Comparison of ENCODE assay signal across 9 cellular contexts in the genomic region with DNA sequence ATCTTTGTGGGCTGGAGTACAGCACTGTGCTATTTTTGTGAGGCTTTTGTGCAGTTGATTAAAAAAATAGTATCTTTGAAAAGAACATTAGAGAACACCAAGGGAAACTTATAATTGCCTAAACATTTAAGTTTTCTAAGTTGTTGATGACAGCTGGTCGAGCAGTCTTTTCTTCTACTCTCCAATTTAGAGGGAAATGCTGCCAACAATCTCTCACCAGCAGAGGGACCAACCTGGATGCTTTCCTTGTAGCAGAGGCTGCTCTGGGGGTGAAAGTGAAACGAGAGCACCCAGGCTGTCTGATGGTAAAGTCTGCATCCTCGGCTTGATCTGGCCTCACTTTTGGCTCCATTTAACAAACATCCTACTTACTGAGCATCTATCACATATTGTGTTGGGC.
DNase-seq lines count a peak whose midpoint lies in the region; ATAC-seq, FAIRE-seq and TF ChIP-seq lines count a peak whose summit lies in the region.
"Had no signal": no experiment of that assay in that cellular context is flagged by ENCODE, and none has a peak within 500 bp of the region (broad histone marks: within the 10 kb centered on the region; RNA-seq: fewer than 3 reads in every experiment).

No MANE protein-coding gene starts in this region.

- no peak overlapping the region for H3K4me3 ChIP-seq in esophagus muscularis mucosa

- DNase-seq in H54 (ENCODE audit: insufficient read length, low spot score) (no peak), NCI-H1105 (lab: John Stamatoyannopoulos, UW) (peak; percentile 6), glutamatergic neuron (peak; percentile 19), esophagus muscularis mucosa (ENCODE audit: extremely low spot score) (no peak), chondrocyte (ENCODE audit: low spot score) (no peak), epidermal melanocyte (ENCODE audit: insufficient read length, low spot score) (no peak), HFFc6 (no peak)

- no peaks in the 10 kb centered on the region for H3K27me3 ChIP-seq in esophagus muscularis mucosa

- H3K9me3 Mint-ChIP-seq in glutamatergic neuron (ENCODE audit: unreplicated experiment) (no peaks in the 10 kb centered on the region), chondrocyte (ENCODE audit: low read depth) (no peaks in the 10 kb centered on the region), HFFc6 (peaks cover 47% of the 10 kb centered on the region)

- TF ChIP-seq CTCF in glutamatergic neuron (IDR thresholded peaks at IDR 0.05; ENCODE audit: partially characterized antibody, unreplicated experiment) (no peak), esophagus muscularis mucosa (IDR thresholded peaks at IDR 0.05) (no peak), chondrocyte (IDR thresholded peaks at IDR 0.05) (no peak), HFFc6 (IDR thresholded peaks at IDR 0.05) (no peak)

- peak; percentile 75 for ATAC-seq in GM18517 (IDR thresholded peaks at IDR 0.05; ENCODE audit: unreplicated experiment)

- H3K27me3 Mint-ChIP-seq in glutamatergic neuron (ENCODE audit: unreplicated experiment) = peaks cover 2% of the 10 kb centered on the region
- peaks cover 2% of the 10 kb centered on the region for H3K27me3 Mint-ChIP-seq in chondrocyte (ENCODE audit: low read depth)
- no peaks in the 10 kb centered on the region for H3K27me3 Mint-ChIP-seq in HFFc6 (ENCODE audit: insufficient read depth)

- H3K27ac Mint-ChIP-seq in glutamatergic neuron (ENCODE audit: unreplicated experiment) (no peak overlapping the region), chondrocyte (ENCODE audit: unreplicated experiment) (no peak overlapping the region), HFFc6 (no peak overlapping the region)

- no peak for TF ChIP-seq EP300 in esophagus muscularis mucosa (IDR thresholded peaks at IDR 0.05)

- H3K4me1 Mint-ChIP-seq in glutamatergic neuron (ENCODE audit: low read depth, unreplicated experiment) (peaks cover 13% of the 10 kb centered on the region), chondrocyte (ENCODE audit: low read depth) (no peaks in the 10 kb centered on the region), HFFc6 (ENCODE audit: low read depth) (no peaks in the 10 kb centered on the region)

- TF ChIP-seq POLR2A in H54 (IDR thresholded peaks at IDR 0.05; ENCODE audit: low read depth, low read length) (no peak), esophagus muscularis mucosa (IDR thresholded peaks at IDR 0.05; ENCODE audit: low read depth) (no peak)

- intact Hi-C loops in esophagus muscularis mucosa (cut with DNase I) = no loop called here

- FAIRE-seq in H54 (lab: Jason Lieb, UNC) = peak; percentile 82
- FAIRE-seq: endometrium had no signal

- no peaks in the 10 kb centered on the region for H3K9me3 ChIP-seq in esophagus muscularis mucosa

- H3K27ac ChIP-seq in esophagus muscularis mucosa (replicated peaks in 1 of 4) = no peak overlapping the region

- WGBS in esophagus muscularis mucosa = 15% methylated on average over 3 of the region's 3 CpGs

- H3K36me3 ChIP-seq in esophagus muscularis mucosa = no peaks in the 10 kb centered on the region

- no peak overlapping the region for H3K4me3 Mint-ChIP-seq in glutamatergic neuron (ENCODE audit: unreplicated experiment)
- H3K4me3 Mint-ChIP-seq in chondrocyte (ENCODE audit: unreplicated experiment) = no peak overlapping the region
- H3K4me3 Mint-ChIP-seq in HFFc6 = no peak overlapping the region

- H3K36me3 Mint-ChIP-seq in glutamatergic neuron (ENCODE audit: unreplicated experiment) = no peaks in the 10 kb centered on the region
- H3K36me3 Mint-ChIP-seq in chondrocyte (ENCODE audit: low read depth) = no peaks in the 10 kb centered on the region
- H3K36me3 Mint-ChIP-seq in HFFc6 (ENCODE audit: low read depth) = no peaks in the 10 kb centered on the region

- no peaks in the 10 kb centered on the region for H3K4me1 ChIP-seq in esophagus muscularis mucosa

Comparison
In these comparisons a context has a peak if more than half of its experiments do, and no peak if none do; other contexts are left out.
1. DNase-seq: peak in NCI-H1105 (single experiment) and glutamatergic neuron (single experiment); none in H54 (single experiment), esophagus muscularis mucosa (single experiment), chondrocyte (single experiment), epidermal melanocyte (single experiment) and HFFc6 (single experiment).